Comparison of ENCODE assay signal across 9 cellular contexts in the genomic region with DNA sequence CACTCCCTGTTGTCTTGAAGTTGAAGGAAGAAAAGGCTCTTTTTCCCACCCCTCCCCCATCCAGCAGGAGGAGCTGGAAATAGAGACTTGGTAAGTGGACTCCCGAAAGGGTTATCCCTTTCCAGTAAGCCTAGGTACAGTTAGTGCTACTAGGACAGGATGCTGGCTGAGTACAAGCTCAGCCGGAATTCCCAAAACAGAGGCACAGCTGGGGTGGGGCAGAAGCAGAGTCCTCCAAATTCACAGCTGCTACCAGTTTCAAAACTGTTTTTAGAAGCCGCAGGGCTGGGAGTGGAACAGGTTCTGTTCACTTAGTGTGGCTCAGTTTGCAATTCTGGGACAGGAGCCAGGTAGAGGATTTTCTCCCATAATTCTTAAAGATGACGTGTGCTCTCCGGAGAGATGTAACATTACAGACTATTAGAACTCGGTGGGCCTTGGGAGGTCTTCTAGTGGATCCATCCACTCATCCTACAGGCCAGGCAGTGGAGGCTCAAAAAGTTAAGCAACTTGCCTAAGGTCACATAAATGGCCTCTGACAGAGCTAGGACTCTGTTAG. TPM values are rescaled to one million over a fixed set of nuclear protein-coding genes. Genes with fewer than 3 reads are reported as not detected.
DNase-seq lines count a peak whose midpoint lies in the region; ATAC-seq and TF ChIP-seq lines count a peak whose summit lies in the region.
"Had no signal": no experiment of that assay in that cellular context is flagged by ENCODE, and none has a peak within 500 bp of the region (broad histone marks: within the 10 kb centered on the region; RNA-seq: fewer than 3 reads in every experiment).

No MANE protein-coding gene starts in this region.

- no peaks in the 10 kb centered on the region for H3K36me3 ChIP-seq in SJCRH30

- POLR2A ChIA-PET in activated CD4-positive, alpha-beta memory T cell treated with anti-CD3 and anti-CD28 coated beads for 36 hours (lab: Charles Lee), result no interaction called here

- no peak for TF ChIP-seq CTCF in foreskin keratinocyte (conservative IDR thresholded peaks at IDR 0.05)

- no peaks in the 10 kb centered on the region for H3K27me3 ChIP-seq in SJCRH30
- H3K27me3 ChIP-seq in foreskin keratinocyte, result no peaks in the 10 kb centered on the region

- peak overlapping the region; percentile 77 for H3K27ac ChIP-seq in SJCRH30
- H3K27ac ChIP-seq in foreskin keratinocyte, result peak overlapping the region; percentile 24

- no peak overlapping the region for H3K27ac Mint-ChIP-seq in activated CD4-positive, alpha-beta memory T cell treated with anti-CD3 and anti-CD28 coated beads for 36 hours
- H3K27ac Mint-ChIP-seq: naive thymus-derived CD4-positive, alpha-beta T cell had no signal

- H3K27me3 Mint-ChIP-seq in activated CD4-positive, alpha-beta memory T cell treated with anti-CD3 and anti-CD28 coated beads for 36 hours, result no peaks in the 10 kb centered on the region

- H3K4me1 ChIP-seq in SJCRH30, result peaks cover 33% of the 10 kb centered on the region
- H3K4me1 ChIP-seq in foreskin keratinocyte, result peaks cover 25% of the 10 kb centered on the region

- peak; percentile 90 for ATAC-seq in foreskin keratinocyte
- ATAC-seq: naive thymus-derived CD4-positive, alpha-beta T cell had no signal

- intact Hi-C loops in posterior vena cava (cut with DNase I), result no loop called here
- intact Hi-C loops in activated CD4-positive, alpha-beta memory T cell treated with anti-CD3 and anti-CD28 coated beads for 36 hours (cut with micrococcal nuclease), result no loop called here

- CTCF ChIA-PET in activated CD4-positive, alpha-beta memory T cell treated with anti-CD3 and anti-CD28 coated beads for 36 hours (lab: Charles Lee), result no interaction called here

- no peak overlapping the region for H3K4me3 ChIP-seq in SJCRH30

- no peaks in the 10 kb centered on the region for H3K4me1 Mint-ChIP-seq in activated CD4-positive, alpha-beta memory T cell treated with anti-CD3 and anti-CD28 coated beads for 36 hours (ENCODE audit: low read depth)

- H3K4me3 Mint-ChIP-seq in activated CD4-positive, alpha-beta memory T cell treated with anti-CD3 and anti-CD28 coated beads for 36 hours, result no peak overlapping the region
- H3K4me3 Mint-ChIP-seq: naive thymus-derived CD4-positive, alpha-beta T cell had no signal

- H3K9me3 ChIP-seq in SJCRH30 (replicated peaks), result no peaks in the 10 kb centered on the region; the same call in 1 of the 2 replicates

- DNase-seq in DMS 273 treated with DMSO at 0.1 percent for 48 hours (lab: John Stamatoyannopoulos, UW) (peak; percentile 32), SJCRH30 (peak; percentile 97 to 98), foreskin keratinocyte (peak; percentile 88 to 97), posterior vena cava (ENCODE audit: low spot score) (peak; percentile 83), pons (ENCODE audit: low spot score) (no peak), SHP77 (lab: John Stamatoyannopoulos, UW) (no peak)
- no peak for DNase-seq in activated effector memory CD4-positive, alpha-beta T cell treated with Interleukin-2 at 50 U/mL for 16 hours
- DNase-seq in activated CD4-positive, alpha-beta memory T cell treated with anti-CD3 and anti-CD28 coated beads for 36 hours, result no peak
- DNase-seq: naive thymus-derived CD4-positive, alpha-beta T cell had no signal

- H3K9me3 Mint-ChIP-seq in activated CD4-positive, alpha-beta memory T cell treated with anti-CD3 and anti-CD28 coated beads for 36 hours, result no peaks in the 10 kb centered on the region

- no peaks in the 10 kb centered on the region for H3K36me3 Mint-ChIP-seq in activated CD4-positive, alpha-beta memory T cell treated with anti-CD3 and anti-CD28 coated beads for 36 hours

RNA-seq across cellular contexts. Expression of a gene that starts 19.0 kb away (rescaled TPM):
- 67.8 and 74.7 TPM in 2 replicates for total RNA-seq in SJCRH30 (2014; rRNA removed; shearing (Covaris generic))
- 40.2 and 45.6 TPM in 2 replicates for total RNA-seq in foreskin keratinocyte
- polyA plus RNA-seq in foreskin keratinocyte, result 1.8 and 2.1 TPM in 2 replicates
- total RNA-seq in posterior vena cava, result 100 to 1,000 TPM; 215 to 229 TPM
- total RNA-seq in activated CD4-positive, alpha-beta memory T cell treated with anti-CD3 and anti-CD28 coated beads for 36 hours, result 10 to 100 TPM; 37.8 to 38.1 TPM

Comparison
In these comparisons a context has a peak if more than half of its experiments do, and no peak if none do; other contexts are left out.
1. DNase-seq: peak in DMS 273 treated with DMSO at 0.1 percent for 48 hours (single experiment), SJCRH30 (2 of 2), foreskin keratinocyte (2 of 2) and posterior vena cava (single experiment); none in pons (single experiment), activated effector memory CD4-positive, alpha-beta T cell treated with Interleukin-2 at 50 U/mL for 16 hours (single experiment), SHP77 (0 of 2) and activated CD4-positive, alpha-beta memory T cell treated with anti-CD3 and anti-CD28 coated beads for 36 hours (single experiment).